In genomic region chr16:31108794-31109558, GRCh38 we compare ENCODE assay signal across 1 cellular context.
TF ChIP-seq lines count a peak whose summit lies in the region.

No MANE protein-coding gene starts in this region.

TF ChIP-seq in H1, 55 proteins besides CTCF, POLR2A, EP300 and RAD21:
- TF ChIP-seq TEAD4 (IDR thresholded peaks at IDR 0.05; ENCODE audit: low read depth, low read length) (no peak), E2F6 (IDR thresholded peaks at IDR 0.05) (peak; percentile 50; the same call in 1 of the 2 replicates), KDM1A (IDR thresholded peaks at IDR 0.05; ENCODE audit: borderline replicate concordance, low read length) (no peak), CREB1 (IDR thresholded peaks at IDR 0.05) (no peak), KDM4A (IDR thresholded peaks at IDR 0.05; ENCODE audit: low read depth, low read length, severe bottlenecking) (peak; percentile 54), HDAC6 (IDR thresholded peaks at IDR 0.05; ENCODE audit: low read depth, low read length) (no peak), BACH1 (IDR thresholded peaks at IDR 0.05; ENCODE audit: low read length) (no peak)
